ENCODE assay signal across 15 cellular contexts in the genomic region with DNA sequence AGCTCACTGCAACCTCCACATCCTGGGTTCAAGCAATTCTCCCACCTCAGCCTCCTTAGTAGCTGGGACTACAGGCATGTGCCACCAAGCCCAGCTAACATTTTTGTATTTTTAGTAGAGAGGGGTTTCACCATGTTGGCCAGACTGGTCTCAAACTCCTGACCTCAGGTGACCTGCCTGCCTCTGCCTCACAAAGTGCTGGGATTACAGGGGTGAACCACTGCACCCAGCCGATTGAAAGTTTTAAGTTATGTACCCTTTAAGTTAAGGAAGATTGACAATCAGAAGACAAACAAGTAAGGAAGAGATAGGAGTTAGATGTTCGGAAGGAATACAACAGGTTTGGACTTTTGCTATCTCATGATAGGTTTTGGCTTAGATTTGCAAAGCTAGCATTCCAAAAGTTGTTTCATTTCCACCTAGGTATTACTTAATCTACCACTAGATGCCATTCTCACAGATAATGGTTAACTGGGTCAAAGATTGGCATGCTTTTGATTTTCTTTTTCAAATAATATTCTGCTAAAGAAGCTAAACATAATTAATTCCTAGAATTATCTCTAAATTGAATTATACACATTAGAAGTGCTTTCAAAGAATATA.
"Had no signal": no experiment of that assay in that cellular context is flagged by ENCODE, and none has a peak within 500 bp of the region (broad histone marks: within the 10 kb centered on the region; RNA-seq: fewer than 3 reads in every experiment).

No MANE protein-coding gene starts in this region.

- H3K9me3 Mint-ChIP-seq: dendritic cell treated with granulocyte-macrophage colony-stimulating factor and Interleukin-4, amounts not matched to agents 40 ng/mL and 50 ng/mL, for 4 days; effector memory CD8-positive, alpha-beta T cell; naive B cell; nephron had no signal

- H3K36me3 Mint-ChIP-seq: naive B cell had no signal

- H3K4me1 ChIP-seq: esophagus muscularis mucosa, gastrocnemius medialis had no signal

- H3K4me3 Mint-ChIP-seq: dendritic cell treated with granulocyte-macrophage colony-stimulating factor and Interleukin-4, amounts not matched to agents 40 ng/mL and 50 ng/mL, for 4 days; effector memory CD8-positive, alpha-beta T cell; naive B cell; nephron had no signal

- H3K4me1 Mint-ChIP-seq: naive B cell, nephron had no signal

- H3K27ac ChIP-seq: epithelial cell of prostate, esophagus muscularis mucosa, gastrocnemius medialis, heart right ventricle, left ventricle myocardium inferior, sigmoid colon, skin epidermis had no signal

- H3K36me3 ChIP-seq: esophagus muscularis mucosa, gastrocnemius medialis, heart right ventricle, left ventricle myocardium inferior, sigmoid colon had no signal

- H3K9me3 ChIP-seq: esophagus muscularis mucosa, gastrocnemius medialis, heart right ventricle, left ventricle myocardium inferior, sigmoid colon had no signal

- H3K27ac Mint-ChIP-seq: dendritic cell treated with granulocyte-macrophage colony-stimulating factor and Interleukin-4, amounts not matched to agents 40 ng/mL and 50 ng/mL, for 4 days; effector memory CD8-positive, alpha-beta T cell; naive B cell; nephron had no signal

- H3K4me3 ChIP-seq: esophagus muscularis mucosa, gastrocnemius medialis, heart right ventricle, left ventricle myocardium inferior, sigmoid colon, skin epidermis had no signal

- DNase-seq: effector memory CD8-positive, alpha-beta T cell; gastrocnemius medialis; heart right ventricle; hypothalamus; left ventricle myocardium inferior; mesendoderm; naive B cell; sigmoid colon; stimulated activated CD4-positive, alpha-beta T cell treated with anti-CD3 and anti-CD28 coated beads, Interleukin-12 subunit alpha, Interleukin-12 subunit beta, amount 100 ng/mL, for 4 hours; stimulated activated naive CD4-positive, alpha-beta T cell had no signal

- H3K27me3 ChIP-seq: gastrocnemius medialis, sigmoid colon had no signal
